In genomic region chr19:47247308-47247990, GRCh38 we compare ENCODE assay signal across 8 cellular contexts. TPM values are rescaled to one million over a fixed set of nuclear protein-coding genes. Genes with fewer than 3 reads are reported as not detected.
A peak's percentile ranks its signal among the peaks of the same experiment; 100 is the strongest.
DNase-seq lines count a peak whose midpoint lies in the region; ATAC-seq and TF ChIP-seq lines count a peak whose summit lies in the region.

No MANE protein-coding gene starts in this region.

- peak; percentile 49 for DNase-seq in NCI-H1436 (lab: John Stamatoyannopoulos, UW)
- DNase-seq in NCI-H1436 treated with DMSO at 0.1 percent for 48 hours (lab: John Stamatoyannopoulos, UW), result no peak
- DNase-seq in NCI-H2227 (lab: John Stamatoyannopoulos, UW; ENCODE audit: unreplicated experiment), result peak; percentile 59
- peak; percentile 77 for DNase-seq in activated CD4-positive, alpha-beta T cell treated with anti-CD3 and anti-CD28 coated beads, Interleukin-2, amount 50 U/mL, for 1 hour
- no peak for DNase-seq in coronary artery (ENCODE audit: low spot score)
- peak; percentile 74 to 80 for DNase-seq in lung microvascular endothelial cell (ENCODE audit: low read depth in 2 of 2)
- peak; percentile 72 to 73 for DNase-seq in stimulated activated CD8-positive, alpha-beta memory T cell treated with anti-CD3 and anti-CD28 coated beads, Interleukin-2, amount 100 ng/mL, for 48 hours (ENCODE audit: low read depth in 2 of 2)

- peak; percentile 87 for TF ChIP-seq CTCF in coronary artery (IDR thresholded peaks at IDR 0.05)

- no peak for ATAC-seq in GM19324 (IDR thresholded peaks at IDR 0.05; ENCODE audit: low FRiP score, unreplicated experiment)

- H3K27ac ChIP-seq in coronary artery, result no peak overlapping the region

- no peak overlapping the region for H3K4me3 ChIP-seq in coronary artery

RNA-seq across cellular contexts. Expression of gene CCDC9, which starts 8.9 kb away (rescaled TPM):
- 3.3 and 4.6 TPM in 2 replicates for total RNA-seq in lung microvascular endothelial cell

RNA-seq across cellular contexts. Expression of gene BBC3, which starts 16.4 kb away (rescaled TPM):
- total RNA-seq in lung microvascular endothelial cell, result 16.5 and 21.4 TPM in 2 replicates

RNA-seq across cellular contexts. Expression of gene INAFM1, which starts 27.2 kb away (rescaled TPM):
- 0.65 and 1.2 TPM in 2 replicates for total RNA-seq in lung microvascular endothelial cell

Comparison
In these comparisons a context has a peak if more than half of its experiments do, and no peak if none do; other contexts are left out.
1. DNase-seq: peak in NCI-H1436 (single experiment), NCI-H2227 (single experiment), activated CD4-positive, alpha-beta T cell treated with anti-CD3 and anti-CD28 coated beads, Interleukin-2, amount 50 U/mL, for 1 hour (single experiment), lung microvascular endothelial cell (2 of 2) and stimulated activated CD8-positive, alpha-beta memory T cell treated with anti-CD3 and anti-CD28 coated beads, Interleukin-2, amount 100 ng/mL, for 48 hours (2 of 2); none in NCI-H1436 treated with DMSO at 0.1 percent for 48 hours (single experiment) and coronary artery (single experiment).